ENCODE assay signal across 8 cellular contexts in genomic region chr11:76768091-76769047, GRCh38. TPM values are rescaled to one million over a fixed set of nuclear protein-coding genes. Genes with fewer than 3 reads are reported as not detected.
DNase-seq lines count a peak whose midpoint lies in the region; ATAC-seq and TF ChIP-seq lines count a peak whose summit lies in the region.

No MANE protein-coding gene starts in this region.

- ATAC-seq in HG02642 (IDR thresholded peaks at IDR 0.05; ENCODE audit: poor library complexity, unreplicated experiment) = no peak

- intact Hi-C loops in A673 (cut with micrococcal nuclease; ENCODE audit: unreplicated experiment) (no loop called here), ovary (cut with DNase I) (no loop called here)

- TF ChIP-seq POLR2A in erythroblast (IDR thresholded peaks at IDR 0.05; ENCODE audit: low read length) (peak; percentile 46), ovary (IDR thresholded peaks at IDR 0.05) (no peak)

- CTCF ChIA-PET in A673 (lab: Charles Lee) = no interaction called here

- H3K27me3 ChIP-seq in A673 (replicated peaks; ENCODE audit: insufficient read depth, low read depth, low read length, poor library complexity) = no peaks in the 10 kb centered on the region
- H3K27me3 ChIP-seq in ovary = no peaks in the 10 kb centered on the region

- TF ChIP-seq EP300 in ovary (IDR thresholded peaks at IDR 0.05) = no peak

- WGBS in ovary, 3 donors = 31 to 40% (median 37%) methylated on average over 9 of the region's 9 CpGs

- TF ChIP-seq CTCF in A673 (conservative IDR thresholded peaks at IDR 0.05; ENCODE audit: low read depth, low read length) = no peak
- no peak for TF ChIP-seq CTCF in ovary (IDR thresholded peaks at IDR 0.05)

- H3K36me3 ChIP-seq in A673 (ENCODE audit: insufficient read depth, low read length, poor library complexity, severe bottlenecking) (no peaks in the 10 kb centered on the region), ovary (no peaks in the 10 kb centered on the region)

- H3K9me3 ChIP-seq in A673 (ENCODE audit: low read depth, low read length, poor library complexity, severe bottlenecking) (no peaks in the 10 kb centered on the region), ovary (no peaks in the 10 kb centered on the region)

- POLR2A ChIA-PET in A673 (lab: Charles Lee; ENCODE audit: low non-redundant PET) = no interaction called here

- DNase-seq in A673 (ENCODE audit: low spot score) = peak; percentile 61
- peak in 55 of 76 experiments; percentile 12 to 68 (median 35) for DNase-seq in HUDEP-2 (lab: John Stamatoyannopoulos, UW; ENCODE audit: unreplicated experiment in 76 of 76)
- peak; percentile 76 for DNase-seq in SIG-M5 treated with dmso at 0.1 percent for 504 hours (lab: John Stamatoyannopoulos, UW; ENCODE audit: unreplicated experiment)
- DNase-seq in erythroblast (lab: John Stamatoyannopoulos, UW) = peak; percentile 68 to 69
- peak in 3 of 5 donors; percentile 60 to 73 (median 63) for DNase-seq in ovary
- no peak for DNase-seq in NCI-H1436 (lab: John Stamatoyannopoulos, UW)
- DNase-seq in GM03348 (ENCODE audit: low spot score) = no peak

- H3K4me1 ChIP-seq in A673 (ENCODE audit: insufficient read depth, low read length, poor library complexity, severe bottlenecking) (peaks cover 51% of the 10 kb centered on the region), ovary (ENCODE audit: insufficient read depth) (peaks cover 32% of the 10 kb centered on the region)

- no peak overlapping the region for H3K4me3 ChIP-seq in A673 (ENCODE audit: low read depth, low read length, poor library complexity, severe bottlenecking)
- no peak overlapping the region for H3K4me3 ChIP-seq in ovary

- H3K27ac ChIP-seq in A673 (ENCODE audit: low read depth, low read length, poor library complexity, severe bottlenecking) = peak overlapping the region; percentile 71
- H3K27ac ChIP-seq in ovary = no peak overlapping the region

- no TSS peak for BruUV-seq in A673 (replicated peaks; lab: Mats Ljungman, UMichigan)

RNA-seq across cellular contexts. Expression of gene TSKU, which starts 14.8 kb away (rescaled TPM):
- total RNA-seq in A673 (2021) (25.3 and 29.0 TPM in 2 replicates), ovary (100 to 1,000 TPM in 1 of 7 donors, 10 to 100 TPM in 6; 19.2 to 114 (median 67.0) TPM)
- polyA plus RNA-seq in ovary = 10 to 100 TPM; 19.3 to 22.0 TPM

Comparison
In these comparisons a context has a peak if more than half of its experiments do, and no peak if none do; other contexts are left out.
1. DNase-seq: peak in A673 (single experiment), HUDEP-2 (55 of 76), SIG-M5 treated with dmso at 0.1 percent for 504 hours (single experiment), erythroblast (2 of 2) and ovary (3 of 5); none in NCI-H1436 (single experiment) and GM03348 (single experiment).